In the genomic region with DNA sequence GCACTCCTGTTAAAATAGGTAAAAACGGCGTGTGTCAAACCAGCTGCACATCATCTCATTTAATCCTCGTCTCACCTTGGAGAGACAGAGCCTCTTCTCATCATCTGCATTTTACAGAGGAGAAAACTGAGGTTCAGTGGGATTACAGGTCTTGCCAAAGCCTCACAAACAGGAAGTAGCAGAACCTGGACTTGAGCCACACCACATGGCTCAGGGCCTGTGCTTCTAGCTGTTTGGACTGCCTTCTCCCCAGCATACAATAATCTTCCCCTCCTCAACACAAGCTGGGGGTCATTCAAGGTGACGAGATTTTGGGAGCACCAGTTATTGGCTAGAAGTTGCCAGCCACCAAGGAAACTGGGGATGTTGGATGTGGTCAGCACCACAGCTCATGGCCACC, we compare ENCODE assay signal across 13 cellular contexts.
"Had no signal": no experiment of that assay in that cellular context is flagged by ENCODE, and none has a peak within 500 bp of the region (broad histone marks: within the 10 kb centered on the region; RNA-seq: fewer than 3 reads in every experiment).

No MANE protein-coding gene starts in this region.

- H3K4me3 ChIP-seq: hepatocyte, psoas muscle, spleen, thoracic aorta had no signal

- H3K36me3 ChIP-seq: spleen, thoracic aorta had no signal

- H2AFZ ChIP-seq: hepatocyte had no signal

- H3K9me3 ChIP-seq: psoas muscle, spleen, thoracic aorta had no signal

- H3K27ac ChIP-seq: hepatocyte, psoas muscle, spleen, thoracic aorta had no signal

- H3K4me2 ChIP-seq: hepatocyte had no signal

- ATAC-seq: activated CD4-positive, alpha-beta T cell treated with anti-CD3 and anti-CD28 coated beads for 36 hours; left lobe of liver; psoas muscle; sciatic nerve had no signal

- DNase-seq: activated CD4-positive, alpha-beta memory T cell treated with anti-CD3 and anti-CD28 coated beads for 36 hours; activated CD4-positive, alpha-beta T cell treated with anti-CD3 and anti-CD28 coated beads for 36 hours; activated effector memory CD4-positive, alpha-beta T cell treated with Interleukin-2 at 50 U/mL for 16 hours; activated naive CD4-positive, alpha-beta T cell treated with anti-CD3 and anti-CD28 coated beads, Interleukin-2, amount 50 U/mL, for 16 hours; activated T-cell treated with anti-CD3 and anti-CD28 coated beads, Interleukin-2, amount 50 U/mL, for 24 hours; occipital lobe; psoas muscle; stimulated activated CD4-positive, alpha-beta T cell treated with anti-CD3 and anti-CD28 coated beads, Interleukin-1b, Interleukin-23, amount 100 ng/mL, for 48 hours had no signal

- H3K4me1 ChIP-seq: psoas muscle, spleen had no signal
